In the genomic region with DNA sequence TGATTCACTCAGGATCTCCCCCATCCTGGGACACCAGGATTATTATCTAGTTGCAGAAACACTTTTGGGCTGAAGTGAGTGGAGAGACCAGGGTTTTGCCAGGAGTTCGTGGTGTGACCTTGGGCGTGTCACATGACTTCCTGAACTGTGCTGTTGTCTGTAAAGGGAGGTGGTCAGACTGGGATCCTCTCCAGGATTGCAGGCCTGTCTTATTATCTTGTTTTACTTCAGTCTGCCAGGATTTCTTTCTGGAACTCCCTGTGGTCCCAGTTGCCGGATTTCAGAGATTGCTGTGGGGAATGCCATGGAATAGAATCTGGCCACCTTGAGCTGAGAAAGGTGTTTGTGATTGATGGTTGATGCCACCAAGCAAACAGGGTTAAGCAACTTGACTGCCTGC, we compare ENCODE assay signal across 9 cellular contexts. TPM values are rescaled to one million over a fixed set of nuclear protein-coding genes. Genes with fewer than 3 reads are reported as not detected.
DNase-seq lines count a peak whose midpoint lies in the region; ATAC-seq and TF ChIP-seq lines count a peak whose summit lies in the region.
"Had no signal": no experiment of that assay in that cellular context is flagged by ENCODE, and none has a peak within 500 bp of the region (broad histone marks: within the 10 kb centered on the region; RNA-seq: fewer than 3 reads in every experiment).

No MANE protein-coding gene starts in this region.

- H3K4me3 ChIP-seq in lower lobe of right lung (no peak overlapping the region), thyroid gland (replicated peaks in 1 of 3) (no peak overlapping the region)

- H3K9me3 ChIP-seq in lower lobe of right lung (no peaks in the 10 kb centered on the region), thyroid gland (no peaks in the 10 kb centered on the region)

- H3K4me1 ChIP-seq in lower lobe of right lung (peaks cover 46% of the 10 kb centered on the region), thyroid gland (peaks cover 23 to 45% of the 10 kb centered on the region in 2 donors)

- 41 to 52% methylated on average over 3 of the region's 3 CpGs for WGBS in thyroid gland, 2 donors

- TF ChIP-seq POLR2A in thyroid gland (IDR thresholded peaks at IDR 0.05): no peak

- peak overlapping the region; percentile 63 for H3K27ac ChIP-seq in lower lobe of right lung
- H3K27ac ChIP-seq in thyroid gland: peak overlapping the region; percentile 56 to 85 (median 74)

- no peak for ATAC-seq in activated CD4-positive, alpha-beta T cell treated with anti-CD3 and anti-CD28 coated beads for 36 hours
- peak in 1 of 2 donors; percentile 33 for ATAC-seq in lower lobe of right lung
- no peak for ATAC-seq in HG02642 (IDR thresholded peaks at IDR 0.05; ENCODE audit: poor library complexity, unreplicated experiment)

- no peaks in the 10 kb centered on the region for H3K27me3 Mint-ChIP-seq in activated CD4-positive, alpha-beta T cell treated with anti-CD3 and anti-CD28 coated beads for 36 hours
- H3K27me3 Mint-ChIP-seq in brain: no peaks in the 10 kb centered on the region

- no peak for TF ChIP-seq CTCF in brain (conservative IDR thresholded peaks at IDR 0.05)
- no peak for TF ChIP-seq CTCF in lower lobe of right lung (IDR thresholded peaks at IDR 0.05)
- no peak for TF ChIP-seq CTCF in thyroid gland (IDR thresholded peaks at IDR 0.05)

- no peaks in the 10 kb centered on the region for H3K9me3 Mint-ChIP-seq in activated CD4-positive, alpha-beta T cell treated with anti-CD3 and anti-CD28 coated beads for 36 hours (ENCODE audit: low read depth)
- peaks cover 0 to 3% (median 0%) of the 10 kb centered on the region in 5 experiments for H3K9me3 Mint-ChIP-seq in brain

- no peak for DNase-seq in activated CD4-positive, alpha-beta T cell treated with anti-CD3 and anti-CD28 coated beads for 36 hours
- no peak for DNase-seq in activated CD4-positive, alpha-beta T cell treated with anti-CD3 and anti-CD28 coated beads, Interleukin-2, amount 50 U/mL, for 48 hours
- no peak for DNase-seq in lower lobe of right lung
- DNase-seq in thyroid gland: peak; percentile 41
- no peak for DNase-seq in iPS-NIHi7 (ENCODE audit: extremely low spot score)
- DNase-seq in stimulated activated CD4-positive, alpha-beta T cell treated with anti-CD3 and anti-CD28 coated beads, Interleukin-2, amount 100 ng/mL, for 48 hours: no peak
- DNase-seq: ACHN had no signal

- POLR2A ChIA-PET in activated CD4-positive, alpha-beta T cell treated with anti-CD3 and anti-CD28 coated beads for 36 hours (lab: Charles Lee): no interaction called here

- intact Hi-C loops in activated CD4-positive, alpha-beta T cell treated with anti-CD3 and anti-CD28 coated beads for 36 hours (cut with DNase I, micrococcal nuclease): no loop called here
- intact Hi-C loops in lower lobe of right lung (cut with DNase I): no loop called here
- intact Hi-C loops in thyroid gland (cut with DNase I): no loop called here

- CTCF ChIA-PET in activated CD4-positive, alpha-beta T cell treated with anti-CD3 and anti-CD28 coated beads for 36 hours (lab: Charles Lee): interaction anchor here (0.6 kb wide), 1 partner anchor 30 kb away, joined by 3 read pairs; no protein-coding TSS in a partner anchor

- peak overlapping the region; percentile 29 for H3K27ac Mint-ChIP-seq in activated CD4-positive, alpha-beta T cell treated with anti-CD3 and anti-CD28 coated beads for 36 hours
- peak overlapping the region in 3 of 5 experiments; percentile 58 to 82 (median 75) for H3K27ac Mint-ChIP-seq in brain

- no peaks in the 10 kb centered on the region for H3K27me3 ChIP-seq in lower lobe of right lung (ENCODE audit: low read depth)
- H3K27me3 ChIP-seq in thyroid gland: no peaks in the 10 kb centered on the region

- H3K36me3 Mint-ChIP-seq in activated CD4-positive, alpha-beta T cell treated with anti-CD3 and anti-CD28 coated beads for 36 hours (ENCODE audit: low read depth): peaks cover 61% of the 10 kb centered on the region
- H3K36me3 Mint-ChIP-seq in brain: peaks cover 68% of the 10 kb centered on the region

- peaks cover 24% of the 10 kb centered on the region for H3K4me1 Mint-ChIP-seq in activated CD4-positive, alpha-beta T cell treated with anti-CD3 and anti-CD28 coated beads for 36 hours
- H3K4me1 Mint-ChIP-seq in brain: peaks cover 11% of the 10 kb centered on the region

- no peak overlapping the region for H3K4me3 Mint-ChIP-seq in activated CD4-positive, alpha-beta T cell treated with anti-CD3 and anti-CD28 coated beads for 36 hours
- H3K4me3 Mint-ChIP-seq in brain: no peak overlapping the region

- H3K36me3 ChIP-seq in lower lobe of right lung (peaks cover 62% of the 10 kb centered on the region), thyroid gland (peaks cover 7 to 11% of the 10 kb centered on the region in 2 donors)

RNA-seq across cellular contexts. Expression of gene CRCP, which starts 35.8 kb away (rescaled TPM):
- 10 to 100 TPM; 24.5 to 27.2 TPM for total RNA-seq in activated CD4-positive, alpha-beta T cell treated with anti-CD3 and anti-CD28 coated beads for 36 hours
- 41.2 TPM for polyA plus RNA-seq in brain (ENCODE audit: insufficient read depth, low read depth, low replicate concordance)
- total RNA-seq in lower lobe of right lung (35.5 TPM), thyroid gland (10 to 100 TPM; 49.6 to 59.6 (median 54.2) TPM)

RNA-seq across cellular contexts. Expression of gene TPST1, which starts 54.7 kb away (rescaled TPM):
- 1 to 10 TPM; 1.0 to 1.1 TPM for total RNA-seq in activated CD4-positive, alpha-beta T cell treated with anti-CD3 and anti-CD28 coated beads for 36 hours
- 14.6 TPM for polyA plus RNA-seq in brain (ENCODE audit: insufficient read depth, low read depth, low replicate concordance)
- 16.7 TPM for total RNA-seq in lower lobe of right lung
- 10 to 100 TPM; 24.5 to 60.4 (median 28.2) TPM for total RNA-seq in thyroid gland

Comparison
In these comparisons a context has a peak if more than half of its experiments do, and no peak if none do; other contexts are left out.
1. DNase-seq: peak in thyroid gland (2 of 2); none in activated CD4-positive, alpha-beta T cell treated with anti-CD3 and anti-CD28 coated beads for 36 hours (single experiment), activated CD4-positive, alpha-beta T cell treated with anti-CD3 and anti-CD28 coated beads, Interleukin-2, amount 50 U/mL, for 48 hours (0 of 2), lower lobe of right lung (single experiment), iPS-NIHi7 (single experiment) and stimulated activated CD4-positive, alpha-beta T cell treated with anti-CD3 and anti-CD28 coated beads, Interleukin-2, amount 100 ng/mL, for 48 hours (0 of 2).